ENCODE assay signal across 12 cellular contexts in the genomic region with DNA sequence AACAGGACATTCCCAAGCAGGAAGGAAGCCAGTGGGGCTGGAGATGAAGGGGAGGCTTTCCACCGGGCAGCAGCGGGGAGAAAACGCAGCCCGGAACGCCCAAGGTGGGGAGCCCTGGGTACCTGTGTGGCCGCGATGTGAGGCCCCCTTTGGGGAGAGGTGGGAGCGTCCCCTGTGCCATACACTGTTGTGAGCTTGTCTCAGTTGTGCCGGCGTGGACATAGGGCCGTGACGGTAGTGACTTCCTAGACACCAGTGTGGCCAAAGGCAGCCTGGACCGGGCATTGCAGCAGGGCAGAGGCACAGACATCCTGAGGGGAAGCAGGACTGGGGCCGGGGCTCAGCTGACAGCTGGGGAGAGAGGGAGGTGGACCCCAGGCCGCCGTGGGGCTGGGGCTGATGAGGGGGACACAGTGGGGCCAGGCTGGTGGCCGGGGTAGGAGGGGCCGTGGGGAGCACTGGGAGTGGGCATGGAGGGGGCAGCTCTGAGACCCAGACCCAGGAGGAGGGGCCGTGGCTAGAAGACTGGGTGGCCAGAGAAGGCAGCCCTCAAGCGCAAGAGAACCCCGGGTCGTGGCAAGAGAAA. TPM values are rescaled to one million over a fixed set of nuclear protein-coding genes. Genes with fewer than 3 reads are reported as not detected.
DNase-seq lines count a peak whose midpoint lies in the region; ATAC-seq and TF ChIP-seq lines count a peak whose summit lies in the region.
"Had no signal": no experiment of that assay in that cellular context is flagged by ENCODE, and none has a peak within 500 bp of the region (broad histone marks: within the 10 kb centered on the region; RNA-seq: fewer than 3 reads in every experiment).

No MANE protein-coding gene starts in this region.

- H3K27ac Mint-ChIP-seq in WTC11 (peak overlapping the region; percentile 93), neural progenitor cell (peak overlapping the region; percentile 76)
- H3K27ac Mint-ChIP-seq: activated naive CD4-positive, alpha-beta T cell treated with anti-CD3 and anti-CD28 coated beads for 36 hours; T-helper 17 cell had no signal

- TF ChIP-seq CTCF in WTC11 (IDR thresholded peaks at IDR 0.05), result no peak
- no peak for TF ChIP-seq CTCF in gastroesophageal sphincter (IDR thresholded peaks at IDR 0.05)
- no peak for TF ChIP-seq CTCF in neural progenitor cell (IDR thresholded peaks at IDR 0.05)
- TF ChIP-seq CTCF in transverse colon (IDR thresholded peaks at IDR 0.05), result no peak

- H3K27me3 ChIP-seq in gastroesophageal sphincter, result no peaks in the 10 kb centered on the region
- H3K27me3 ChIP-seq in neural progenitor cell, result no peaks in the 10 kb centered on the region
- no peaks in the 10 kb centered on the region for H3K27me3 ChIP-seq in transverse colon
- H3K27me3 ChIP-seq: neutrophil had no signal

- 54 to 57% methylated on average over 5 to 10 of the region's 22 CpGs for WGBS in gastroesophageal sphincter (ENCODE audit: low coverage in 1 of 2), 2 donors
- WGBS in transverse colon (ENCODE audit: low coverage in 1 of 2), 2 donors, result 88% methylated on average over 22 of the region's 22 CpGs; no CpG with 5 or more reads in 1 of the 2 donors

- POLR2A ChIA-PET in WTC11 (lab: Charles Lee), result no interaction called here

- CTCF ChIA-PET in WTC11 (lab: Charles Lee), result interaction anchor here (1.1 to 2.3 kb wide), 2 partner anchors 15 to 16 kb away, joined by 3 to 15 read pairs; no protein-coding TSS in a partner anchor

- no peak overlapping the region for H3K4me2 ChIP-seq in neural progenitor cell

- H3K4me3 ChIP-seq in gastroesophageal sphincter (peak overlapping the region in 1 of 2 donors; percentile 19), neural progenitor cell (no peak overlapping the region), transverse colon (no peak overlapping the region)

- ATAC-seq in WTC11 (no peak), gastroesophageal sphincter (peak; percentile 18), HG02610 (IDR thresholded peaks at IDR 0.05; ENCODE audit: unreplicated experiment) (no peak)
- ATAC-seq: T-helper 17 cell had no signal

- intact Hi-C loops in transverse colon (cut with DNase I; ENCODE audit: low total_unique reads), result no loop called here

- H3F3A ChIP-seq in neural progenitor cell (ENCODE audit: low read depth), result peaks cover 2% of the 10 kb centered on the region

- TF ChIP-seq EP300 in gastroesophageal sphincter (IDR thresholded peaks at IDR 0.05), result no peak
- TF ChIP-seq EP300 in transverse colon (IDR thresholded peaks at IDR 0.05; ENCODE audit: low read depth), result no peak

- in situ Hi-C loops in transverse colon (cut with MboI; ENCODE audit: low pct_ligation_motif_present in 1 of 4, low pct_unique_long_range_greater_than_20kb in 1 of 4, low sequenced_read_pairs in 3 of 4), result no loop called here

- no peak for DNase-seq in WTC11 (ENCODE audit: low spot score)
- DNase-seq in neural progenitor cell (ENCODE audit: low spot score), result no peak
- peak; percentile 4 for DNase-seq in transverse colon
- no peak for DNase-seq in NK-92 (lab: John Stamatoyannopoulos, UW; ENCODE audit: unreplicated experiment)
- no peak for DNase-seq in DMS 273 treated with DMSO at 0.1 percent for 48 hours (lab: John Stamatoyannopoulos, UW)
- DNase-seq: activated CD4-positive, alpha-beta T cell treated with anti-CD3 and anti-CD28 coated beads, Interleukin-2, amount 50 U/mL, for 4 hours; activated naive CD4-positive, alpha-beta T cell treated with anti-CD3 and anti-CD28 coated beads for 36 hours; T-helper 17 cell had no signal

- peaks cover 12% of the 10 kb centered on the region for H3K36me3 Mint-ChIP-seq in WTC11
- peaks cover 16% of the 10 kb centered on the region for H3K36me3 Mint-ChIP-seq in neural progenitor cell

- peaks cover 0 to 42% of the 10 kb centered on the region in 2 donors for H3K36me3 ChIP-seq in gastroesophageal sphincter
- no peaks in the 10 kb centered on the region for H3K36me3 ChIP-seq in neural progenitor cell
- peaks cover 0 to 7% (median 0%) of the 10 kb centered on the region in 4 donors for H3K36me3 ChIP-seq in transverse colon

- H3K27me3 Mint-ChIP-seq in WTC11 (ENCODE audit: low read depth), result no peaks in the 10 kb centered on the region
- H3K27me3 Mint-ChIP-seq in neural progenitor cell (ENCODE audit: insufficient read depth, low read depth), result peaks cover 10% of the 10 kb centered on the region
- H3K27me3 Mint-ChIP-seq: CD8-positive, alpha-beta memory T cell; T-helper 17 cell had no signal

- H3K9me3 Mint-ChIP-seq in WTC11 (no peaks in the 10 kb centered on the region), neural progenitor cell (peaks cover 10% of the 10 kb centered on the region)

- H3K9me3 ChIP-seq in gastroesophageal sphincter (no peaks in the 10 kb centered on the region), neural progenitor cell (ENCODE audit: low read depth) (no peaks in the 10 kb centered on the region), transverse colon (no peaks in the 10 kb centered on the region)
- H3K9me3 ChIP-seq: neutrophil had no signal

- TF ChIP-seq POLR2A in gastroesophageal sphincter (IDR thresholded peaks at IDR 0.05) (no peak), transverse colon (IDR thresholded peaks at IDR 0.05) (no peak)

- H2AFZ ChIP-seq in neural progenitor cell (replicated peaks), result no peak overlapping the region

- H3K4me1 ChIP-seq in gastroesophageal sphincter (peaks cover 0 to 47% (median 14%) of the 10 kb centered on the region in 3 donors), neural progenitor cell (peaks cover 16% of the 10 kb centered on the region), transverse colon (peaks cover 0 to 13% (median 2%) of the 10 kb centered on the region in 4 donors)

- H3K4me1 Mint-ChIP-seq in WTC11 (peaks cover 9% of the 10 kb centered on the region), neural progenitor cell (peaks cover 55% of the 10 kb centered on the region)

- peak overlapping the region; percentile 7 to 78 (median 65) for H3K27ac ChIP-seq in gastroesophageal sphincter
- no peak overlapping the region for H3K27ac ChIP-seq in neural progenitor cell
- peak overlapping the region in 2 of 4 donors; percentile 26 to 39 for H3K27ac ChIP-seq in transverse colon
- H3K27ac ChIP-seq: neutrophil had no signal

- no peak overlapping the region for H3K9ac ChIP-seq in neural progenitor cell

- H3K4me3 Mint-ChIP-seq in WTC11 (no peak overlapping the region), neural progenitor cell (peak overlapping the region; percentile 72)
- H3K4me3 Mint-ChIP-seq: activated naive CD4-positive, alpha-beta T cell treated with anti-CD3 and anti-CD28 coated beads for 36 hours; CD8-positive, alpha-beta memory T cell; T-helper 17 cell had no signal

- peaks cover 39% of the 10 kb centered on the region for H4K20me1 ChIP-seq in neural progenitor cell (ENCODE audit: low read depth)

- peaks cover 27% of the 10 kb centered on the region for H3K79me2 ChIP-seq in neural progenitor cell (ENCODE audit: low read depth)

TF ChIP-seq in WTC11, 78 proteins besides CTCF, POLR2A, EP300 and RAD21 (continues in another document):
- TF ChIP-seq, protein P1, sequence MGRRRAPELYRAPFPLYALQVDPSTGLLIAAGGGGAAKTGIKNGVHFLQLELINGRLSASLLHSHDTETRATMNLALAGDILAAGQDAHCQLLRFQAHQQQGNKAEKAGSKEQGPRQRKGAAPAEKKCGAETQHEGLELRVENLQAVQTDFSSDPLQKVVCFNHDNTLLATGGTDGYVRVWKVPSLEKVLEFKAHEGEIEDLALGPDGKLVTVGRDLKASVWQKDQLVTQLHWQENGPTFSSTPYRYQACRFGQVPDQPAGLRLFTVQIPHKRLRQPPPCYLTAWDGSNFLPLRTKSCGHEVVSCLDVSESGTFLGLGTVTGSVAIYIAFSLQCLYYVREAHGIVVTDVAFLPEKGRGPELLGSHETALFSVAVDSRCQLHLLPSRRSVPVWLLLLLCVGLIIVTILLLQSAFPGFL (CRISPR knock-in tag; IDR thresholded peaks at IDR 0.05; ENCODE audit: borderline replicate concordance), result no peak
- TF ChIP-seq, protein P2, sequence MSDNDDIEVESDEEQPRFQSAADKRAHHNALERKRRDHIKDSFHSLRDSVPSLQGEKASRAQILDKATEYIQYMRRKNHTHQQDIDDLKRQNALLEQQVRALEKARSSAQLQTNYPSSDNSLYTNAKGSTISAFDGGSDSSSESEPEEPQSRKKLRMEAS (CRISPR knock-in tag; IDR thresholded peaks at IDR 0.05), result no peak
- TF ChIP-seq ESRRA (CRISPR knock-in tag; IDR thresholded peaks at IDR 0.05; ENCODE audit: borderline replicate concordance) (no peak), TEAD1 (CRISPR knock-in tag; IDR thresholded peaks at IDR 0.05) (no peak), TCF7 (CRISPR knock-in tag; IDR thresholded peaks at IDR 0.05; ENCODE audit: low read depth) (no peak), ZNF263 (CRISPR knock-in tag; IDR thresholded peaks at IDR 0.05; ENCODE audit: low read depth) (no peak), NR2C2 (CRISPR knock-in tag; IDR thresholded peaks at IDR 0.05) (no peak), CREM (CRISPR knock-in tag; IDR thresholded peaks at IDR 0.05) (no peak)
- TF ChIP-seq, protein P3, sequence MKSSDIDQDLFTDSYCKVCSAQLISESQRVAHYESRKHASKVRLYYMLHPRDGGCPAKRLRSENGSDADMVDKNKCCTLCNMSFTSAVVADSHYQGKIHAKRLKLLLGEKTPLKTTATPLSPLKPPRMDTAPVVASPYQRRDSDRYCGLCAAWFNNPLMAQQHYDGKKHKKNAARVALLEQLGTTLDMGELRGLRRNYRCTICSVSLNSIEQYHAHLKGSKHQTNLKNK (CRISPR knock-in tag; IDR thresholded peaks at IDR 0.05), result no peak
- TF ChIP-seq, protein P4, sequence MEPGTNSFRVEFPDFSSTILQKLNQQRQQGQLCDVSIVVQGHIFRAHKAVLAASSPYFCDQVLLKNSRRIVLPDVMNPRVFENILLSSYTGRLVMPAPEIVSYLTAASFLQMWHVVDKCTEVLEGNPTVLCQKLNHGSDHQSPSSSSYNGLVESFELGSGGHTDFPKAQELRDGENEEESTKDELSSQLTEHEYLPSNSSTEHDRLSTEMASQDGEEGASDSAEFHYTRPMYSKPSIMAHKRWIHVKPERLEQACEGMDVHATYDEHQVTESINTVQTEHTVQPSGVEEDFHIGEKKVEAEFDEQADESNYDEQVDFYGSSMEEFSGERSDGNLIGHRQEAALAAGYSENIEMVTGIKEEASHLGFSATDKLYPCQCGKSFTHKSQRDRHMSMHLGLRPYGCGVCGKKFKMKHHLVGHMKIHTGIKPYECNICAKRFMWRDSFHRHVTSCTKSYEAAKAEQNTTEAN (CRISPR knock-in tag; IDR thresholded peaks at IDR 0.05), result no peak

RNA-seq across cellular contexts. Expression of a gene that starts 38.5 kb away (rescaled TPM):
- total RNA-seq in WTC11 (2021), result 52.6 to 61.2 TPM (median 54.1 TPM) in 3 replicates
- total RNA-seq in gastroesophageal sphincter, result 10 to 100 TPM; 21.9 to 49.0 (median 29.2) TPM
- total RNA-seq in neural progenitor cell (ENCODE audit: low replicate concordance), result 57.5 and 88.6 TPM in 2 replicates
- 100 to 1,000 TPM in 1 of 4 donors, 10 to 100 TPM in 3; 24.3 to 164 (median 49.1) TPM for total RNA-seq in transverse colon

RNA-seq across cellular contexts. Expression of a gene that starts 55.5 kb away (rescaled TPM):
- 34.0 to 42.5 TPM (median 36.0 TPM) in 3 replicates for total RNA-seq in WTC11 (2021)
- total RNA-seq in gastroesophageal sphincter, result 10 to 100 TPM; 12.3 to 20.2 (median 17.3) TPM
- 17.4 and 23.8 TPM in 2 replicates for total RNA-seq in neural progenitor cell (ENCODE audit: low replicate concordance)
- 10 to 100 TPM; 18.7 to 28.4 (median 20.2) TPM for total RNA-seq in transverse colon
